Comparison of ENCODE assay signal across 1 cellular context in the genomic region with DNA sequence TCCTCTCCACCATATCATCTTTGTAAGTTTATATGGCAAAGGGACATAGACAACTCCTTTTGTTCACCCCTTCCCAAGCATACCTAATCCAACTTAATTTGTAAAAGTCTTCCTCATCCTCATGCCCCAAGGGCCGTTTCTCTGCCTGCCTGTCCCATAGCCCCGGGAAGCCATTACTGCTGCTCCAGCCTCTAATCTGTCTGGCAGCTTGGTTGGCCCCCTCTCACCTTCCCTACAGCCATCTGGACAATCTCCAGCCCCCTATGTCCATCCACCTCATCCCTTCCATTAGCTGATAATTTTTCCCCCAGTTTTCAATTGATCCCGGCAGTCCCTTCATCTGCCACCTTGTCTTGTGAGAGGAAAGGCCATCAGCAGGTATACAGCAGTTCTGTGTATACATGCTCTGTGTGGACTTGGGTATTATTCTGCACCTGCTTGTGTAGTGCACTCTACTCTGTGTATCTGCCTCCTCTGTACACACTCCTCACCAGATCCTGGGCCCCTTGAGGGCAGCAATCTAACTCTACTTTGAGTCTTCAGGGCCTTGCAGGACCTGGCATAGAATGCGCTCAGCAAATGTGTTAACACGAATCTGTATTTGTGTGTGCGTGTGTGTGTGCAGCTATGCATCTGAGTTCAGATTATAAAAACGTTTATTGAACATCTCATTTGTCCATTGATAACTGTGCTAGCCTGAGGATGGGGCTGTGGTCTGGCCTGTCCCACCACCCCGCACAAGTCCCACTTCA.
TF ChIP-seq lines count a peak whose summit lies in the region.

No MANE protein-coding gene starts in this region.

TF ChIP-seq in H1, 55 proteins besides CTCF, POLR2A, EP300 and RAD21:
- TF ChIP-seq SP2 (IDR thresholded peaks at IDR 0.05; ENCODE audit: low read length): no peak
- no peak for TF ChIP-seq YY1 (IDR thresholded peaks at IDR 0.05; ENCODE audit: low read depth, low read length)
- TF ChIP-seq GABPA (IDR thresholded peaks at IDR 0.05; ENCODE audit: borderline replicate concordance, insufficient read depth, low read length): no peak
- no peak for TF ChIP-seq CREB1 (IDR thresholded peaks at IDR 0.05)
- TF ChIP-seq TEAD4 (IDR thresholded peaks at IDR 0.05; ENCODE audit: low read depth, low read length): no peak
- no peak for TF ChIP-seq MAX (IDR thresholded peaks at IDR 0.05)
- TF ChIP-seq RFX5 (IDR thresholded peaks at IDR 0.05; ENCODE audit: borderline replicate concordance, low read depth, low read length): no peak
- no peak for TF ChIP-seq SP1 (IDR thresholded peaks at IDR 0.05; ENCODE audit: low read depth, low read length)
- TF ChIP-seq, protein P1, sequence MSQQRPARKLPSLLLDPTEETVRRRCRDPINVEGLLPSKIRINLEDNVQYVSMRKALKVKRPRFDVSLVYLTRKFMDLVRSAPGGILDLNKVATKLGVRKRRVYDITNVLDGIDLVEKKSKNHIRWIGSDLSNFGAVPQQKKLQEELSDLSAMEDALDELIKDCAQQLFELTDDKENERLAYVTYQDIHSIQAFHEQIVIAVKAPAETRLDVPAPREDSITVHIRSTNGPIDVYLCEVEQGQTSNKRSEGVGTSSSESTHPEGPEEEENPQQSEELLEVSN (IDR thresholded peaks at IDR 0.05): no peak
- no peak for TF ChIP-seq CBX8 (IDR thresholded peaks at IDR 0.05; ENCODE audit: borderline replicate concordance, low read depth, low read length)
- TF ChIP-seq NANOG (IDR thresholded peaks at IDR 0.05; ENCODE audit: insufficient read depth, low read depth, low read length, poor library complexity, severe bottlenecking): no peak
- TF ChIP-seq HDAC2 (IDR thresholded peaks at IDR 0.05; ENCODE audit: borderline replicate concordance in 1 of 2, low read depth in 2 of 2, low read length in 2 of 2): no peak
- TF ChIP-seq TAF1 (IDR thresholded peaks at IDR 0.05; ENCODE audit: low read depth, low read length): no peak
- TF ChIP-seq SAP30 (IDR thresholded peaks at IDR 0.05; ENCODE audit: insufficient read depth, insufficient replicate concordance, low read length): no peak
- no peak for TF ChIP-seq POU5F1 (IDR thresholded peaks at IDR 0.05; ENCODE audit: low read depth, low read length)
